17 cellular contexts compared by ENCODE assay signal in genomic region chr17:79196913-79197312, GRCh38.
DNase-seq lines count a peak whose midpoint lies in the region; ATAC-seq and TF ChIP-seq lines count a peak whose summit lies in the region.
"Had no signal": no experiment of that assay in that cellular context is flagged by ENCODE, and none has a peak within 500 bp of the region (broad histone marks: within the 10 kb centered on the region; RNA-seq: fewer than 3 reads in every experiment).

No MANE protein-coding gene starts in this region.

- intact Hi-C loops in Right ventricle myocardium inferior (cut with DNase I) (no loop called here), right cardiac atrium (cut with DNase I) (no loop called here), body of pancreas (cut with DNase I) (no loop called here)

- no peak overlapping the region for H3K4me3 ChIP-seq in right cardiac atrium (ENCODE audit: low read length)
- H3K4me3 ChIP-seq in body of pancreas = no peak overlapping the region
- H3K4me3 ChIP-seq: A549; BLaER1 treated with 17β-estradiol and CSF1 and Interleukin-3, amounts not matched to agents 10 nM and 100 nM had no signal

- DNase-seq in Right ventricle myocardium inferior (ENCODE audit: missing footprints) (peak; percentile 8), right cardiac atrium (no peak), glutamatergic neuron (no peak), WTC11 (ENCODE audit: low spot score) (no peak), body of pancreas (no peak)
- DNase-seq: AML-193; Caco-2; Calu3; CD4-positive, alpha-beta T cell; CD8-positive, alpha-beta T cell; DMS79 treated with DMSO at 0.1 percent for 48 hours; GF-D8 had no signal

- H3K4me1 Mint-ChIP-seq in glutamatergic neuron (ENCODE audit: low read depth, unreplicated experiment) (peaks cover 59% of the 10 kb centered on the region), WTC11 (peaks cover 52% of the 10 kb centered on the region)
- H3K4me1 Mint-ChIP-seq: B cell had no signal

- H3K27ac ChIP-seq in right cardiac atrium (ENCODE audit: low read length) (no peak overlapping the region), body of pancreas (no peak overlapping the region)
- H3K27ac ChIP-seq: 22Rv1; A549; BLaER1 treated with 17β-estradiol and CSF1 and Interleukin-3, amounts not matched to agents 10 nM and 100 nM; C4-2B had no signal

- CTCF ChIA-PET in WTC11 (lab: Charles Lee) = no interaction called here

- ATAC-seq in Right ventricle myocardium inferior = no peak
- no peak for ATAC-seq in right cardiac atrium
- ATAC-seq in WTC11 = no peak
- ATAC-seq in body of pancreas = no peak
- ATAC-seq: A549; CD8-positive, alpha-beta T cell had no signal

- TF ChIP-seq CTCF in glutamatergic neuron (IDR thresholded peaks at IDR 0.05; ENCODE audit: partially characterized antibody, unreplicated experiment) (no peak), WTC11 (IDR thresholded peaks at IDR 0.05) (no peak), body of pancreas (IDR thresholded peaks at IDR 0.05) (no peak)

- peaks cover 26% of the 10 kb centered on the region for H3K27me3 Mint-ChIP-seq in glutamatergic neuron (ENCODE audit: unreplicated experiment)
- H3K27me3 Mint-ChIP-seq in WTC11 (ENCODE audit: low read depth) = no peaks in the 10 kb centered on the region

- peak overlapping the region; percentile 90 for H3K27ac Mint-ChIP-seq in glutamatergic neuron (ENCODE audit: unreplicated experiment)
- no peak overlapping the region for H3K27ac Mint-ChIP-seq in WTC11
- H3K27ac Mint-ChIP-seq: B cell; CD4-positive, alpha-beta T cell; CD8-positive, alpha-beta T cell had no signal

- H3K4me1 ChIP-seq in right cardiac atrium (ENCODE audit: control insufficient read depth, insufficient read depth, low read length) (no peaks in the 10 kb centered on the region), body of pancreas (no peaks in the 10 kb centered on the region)
- H3K4me1 ChIP-seq: Caco-2 had no signal

- no peak for TF ChIP-seq POLR2A in body of pancreas (IDR thresholded peaks at IDR 0.05)

- H3K4me3 Mint-ChIP-seq in glutamatergic neuron (ENCODE audit: unreplicated experiment) = peak overlapping the region; percentile 65
- no peak overlapping the region for H3K4me3 Mint-ChIP-seq in WTC11
- H3K4me3 Mint-ChIP-seq: B cell; CD4-positive, alpha-beta T cell; CD8-positive, alpha-beta T cell had no signal

- H3K27me3 ChIP-seq in right cardiac atrium (ENCODE audit: control insufficient read depth, insufficient read depth) (no peaks in the 10 kb centered on the region), body of pancreas (peaks cover 0 to 5% of the 10 kb centered on the region in 2 donors)

- H3K9me3 Mint-ChIP-seq in glutamatergic neuron (ENCODE audit: unreplicated experiment) (peaks cover 28% of the 10 kb centered on the region), WTC11 (no peaks in the 10 kb centered on the region)
- H3K9me3 Mint-ChIP-seq: CD4-positive, alpha-beta T cell; CD8-positive, alpha-beta T cell had no signal

- no peaks in the 10 kb centered on the region for H3K36me3 ChIP-seq in body of pancreas (replicated peaks in 1 of 2; ENCODE audit: insufficient read depth in 1 of 2, low read depth in 2 of 2)
- H3K36me3 ChIP-seq: BLaER1 treated with 17β-estradiol and CSF1 and Interleukin-3, amounts not matched to agents 10 nM and 100 nM had no signal

- no peaks in the 10 kb centered on the region for H3K36me3 Mint-ChIP-seq in glutamatergic neuron (ENCODE audit: unreplicated experiment)
- no peaks in the 10 kb centered on the region for H3K36me3 Mint-ChIP-seq in WTC11
- H3K36me3 Mint-ChIP-seq: CD8-positive, alpha-beta T cell had no signal

- 73% methylated on average over 10 of the region's 10 CpGs for WGBS in right cardiac atrium
- 54 to 61% methylated on average over 6 to 9 of the region's 10 CpGs for WGBS in body of pancreas, 2 donors

- POLR2A ChIA-PET in WTC11 (lab: Charles Lee) = no interaction called here

- no peaks in the 10 kb centered on the region for H3K9me3 ChIP-seq in right cardiac atrium (ENCODE audit: control insufficient read depth, low read length)
- H3K9me3 ChIP-seq in body of pancreas = no peaks in the 10 kb centered on the region
- H3K9me3 ChIP-seq: A549; BLaER1 treated with 17β-estradiol and CSF1 and Interleukin-3, amounts not matched to agents 10 nM and 100 nM; Caco-2 had no signal

TF ChIP-seq in WTC11, 78 proteins besides CTCF, POLR2A, EP300 and RAD21:
- TF ChIP-seq KAT7 (CRISPR knock-in tag; IDR thresholded peaks at IDR 0.05; ENCODE audit: borderline replicate concordance) = no peak
- no peak for TF ChIP-seq ZNF671 (CRISPR knock-in tag; IDR thresholded peaks at IDR 0.05)
- TF ChIP-seq FOXP1 (CRISPR knock-in tag; IDR thresholded peaks at IDR 0.05; ENCODE audit: borderline replicate concordance) = no peak
- TF ChIP-seq IRF2 (CRISPR knock-in tag; IDR thresholded peaks at IDR 0.05; ENCODE audit: borderline replicate concordance, low read depth) = no peak
- no peak for TF ChIP-seq JUN (CRISPR knock-in tag; IDR thresholded peaks at IDR 0.05)
